ENCODE assay signal across 8 cellular contexts in the genomic region with DNA sequence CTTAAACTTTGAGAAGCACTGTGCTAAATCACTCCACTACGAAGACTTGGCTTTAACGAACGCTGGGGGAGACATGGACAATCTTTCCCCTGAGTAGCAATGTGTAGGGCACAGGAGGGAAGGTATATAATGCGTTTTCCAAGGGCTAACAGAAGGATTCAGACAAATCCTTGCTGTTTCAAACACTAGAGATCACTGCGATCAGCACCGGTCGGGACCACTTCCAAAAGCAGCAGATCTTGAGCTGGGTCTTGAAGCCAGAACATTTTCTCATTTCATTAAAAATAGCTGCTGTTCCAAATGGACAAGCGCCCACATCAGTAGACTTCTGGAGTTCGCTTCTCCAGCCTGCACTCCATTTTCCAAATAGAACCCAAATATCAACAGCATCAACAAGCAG.
DNase-seq lines count a peak whose midpoint lies in the region; ATAC-seq and TF ChIP-seq lines count a peak whose summit lies in the region.

No MANE protein-coding gene starts in this region.

- intact Hi-C loops in breast epithelium (cut with DNase I; ENCODE audit: low total_unique reads), result no loop called here
- intact Hi-C loops in MCF 10A (cut with micrococcal nuclease), result loop anchor here (5.0 to 10.0 kb wide), 2 partner anchors 44 to 111 kb away; no protein-coding TSS in a partner anchor

- H3K4me1 ChIP-seq in breast epithelium, result peaks cover 0 to 3% of the 10 kb centered on the region in 2 donors
- peaks cover 5% of the 10 kb centered on the region in 2 donors for H3K4me1 ChIP-seq in muscle layer of duodenum (ENCODE audit: control insufficient read depth in 1 of 2, insufficient read depth in 2 of 2, low read length in 2 of 2)
- H3K4me1 ChIP-seq in upper lobe of left lung, result peaks cover 16 to 28% (median 25%) of the 10 kb centered on the region in 4 donors

- WGBS in upper lobe of left lung, 2 donors, result 41 to 53% methylated on average over 9 of the region's 9 CpGs

- POLR2A ChIA-PET in MCF 10A (lab: Yijun Ruan, JAX), result no interaction called here

- H3K9me3 Mint-ChIP-seq in MCF 10A (ENCODE audit: unreplicated experiment), result no peaks in the 10 kb centered on the region

- DNase-seq in breast epithelium (ENCODE audit: low spot score in 2 of 2) (no peak), MCF 10A (ENCODE audit: unreplicated experiment) (no peak), upper lobe of left lung (no peak), HuH-7 (ENCODE audit: low spot score) (no peak), EL (no peak)

- peaks cover 47% of the 10 kb centered on the region for H3K27me3 Mint-ChIP-seq in MCF 10A (ENCODE audit: insufficient read depth, unreplicated experiment)

- peaks cover 23% of the 10 kb centered on the region for H3K4me1 Mint-ChIP-seq in MCF 10A (ENCODE audit: insufficient read depth, unreplicated experiment)

- no peaks in the 10 kb centered on the region for H3K27me3 ChIP-seq in breast epithelium
- H3K27me3 ChIP-seq in muscle layer of duodenum (ENCODE audit: low read depth, low read length), result no peaks in the 10 kb centered on the region
- no peaks in the 10 kb centered on the region for H3K27me3 ChIP-seq in upper lobe of left lung

- peaks cover 0 to 5% of the 10 kb centered on the region in 2 donors for H3K9me3 ChIP-seq in breast epithelium
- H3K9me3 ChIP-seq in muscle layer of duodenum (ENCODE audit: control insufficient read depth in 1 of 2, low read length in 2 of 2), result no peaks in the 10 kb centered on the region
- no peaks in the 10 kb centered on the region for H3K9me3 ChIP-seq in upper lobe of left lung

- no peak for ATAC-seq in upper lobe of left lung (ENCODE audit: low FRiP score in 2 of 2)
- no peak for ATAC-seq in GM18867 (IDR thresholded peaks at IDR 0.05; ENCODE audit: unreplicated experiment)

- H3K27ac ChIP-seq in breast epithelium (no peak overlapping the region), angular gyrus (ENCODE audit: low read depth, low read length) (peak overlapping the region; percentile 29), muscle layer of duodenum (ENCODE audit: low read length) (no peak overlapping the region), upper lobe of left lung (no peak overlapping the region)

- H3K36me3 Mint-ChIP-seq in MCF 10A (ENCODE audit: insufficient read depth, unreplicated experiment), result no peaks in the 10 kb centered on the region

- no peak for TF ChIP-seq CTCF in breast epithelium (IDR thresholded peaks at IDR 0.05)
- no peak for TF ChIP-seq CTCF in MCF 10A (IDR thresholded peaks at IDR 0.05; ENCODE audit: unreplicated experiment)
- TF ChIP-seq CTCF in upper lobe of left lung (IDR thresholded peaks at IDR 0.05), result no peak

- no peaks in the 10 kb centered on the region for H3K36me3 ChIP-seq in breast epithelium
- no peaks in the 10 kb centered on the region for H3K36me3 ChIP-seq in muscle layer of duodenum (ENCODE audit: control insufficient read depth in 1 of 2, insufficient read depth in 2 of 2, low read length in 2 of 2)
- H3K36me3 ChIP-seq in upper lobe of left lung, result no peaks in the 10 kb centered on the region

- no peak for TF ChIP-seq EP300 in upper lobe of left lung (IDR thresholded peaks at IDR 0.05)

- H3K4me3 Mint-ChIP-seq in MCF 10A (ENCODE audit: unreplicated experiment), result no peak overlapping the region

- TF ChIP-seq POLR2A in breast epithelium (IDR thresholded peaks at IDR 0.05) (no peak), upper lobe of left lung (IDR thresholded peaks at IDR 0.05) (no peak)

- no TSS peak for BruUV-seq in MCF 10A (replicated peaks; lab: Mats Ljungman, UMichigan)

- H3K27ac Mint-ChIP-seq in MCF 10A (ENCODE audit: low read depth, unreplicated experiment), result no peak overlapping the region

- CTCF ChIA-PET in MCF 10A (lab: Yijun Ruan, JAX), result no interaction called here

- H3K4me3 ChIP-seq in breast epithelium, result peak overlapping the region; percentile 70 to 90 (median 72)
- peak overlapping the region; percentile 84 to 98 for H3K4me3 ChIP-seq in muscle layer of duodenum (ENCODE audit: low read depth in 1 of 2, low read length in 2 of 2)
- peak overlapping the region in 3 of 4 donors; percentile 61 to 86 (median 66) for H3K4me3 ChIP-seq in upper lobe of left lung
